26 cellular contexts compared by ENCODE assay signal in the genomic region with DNA sequence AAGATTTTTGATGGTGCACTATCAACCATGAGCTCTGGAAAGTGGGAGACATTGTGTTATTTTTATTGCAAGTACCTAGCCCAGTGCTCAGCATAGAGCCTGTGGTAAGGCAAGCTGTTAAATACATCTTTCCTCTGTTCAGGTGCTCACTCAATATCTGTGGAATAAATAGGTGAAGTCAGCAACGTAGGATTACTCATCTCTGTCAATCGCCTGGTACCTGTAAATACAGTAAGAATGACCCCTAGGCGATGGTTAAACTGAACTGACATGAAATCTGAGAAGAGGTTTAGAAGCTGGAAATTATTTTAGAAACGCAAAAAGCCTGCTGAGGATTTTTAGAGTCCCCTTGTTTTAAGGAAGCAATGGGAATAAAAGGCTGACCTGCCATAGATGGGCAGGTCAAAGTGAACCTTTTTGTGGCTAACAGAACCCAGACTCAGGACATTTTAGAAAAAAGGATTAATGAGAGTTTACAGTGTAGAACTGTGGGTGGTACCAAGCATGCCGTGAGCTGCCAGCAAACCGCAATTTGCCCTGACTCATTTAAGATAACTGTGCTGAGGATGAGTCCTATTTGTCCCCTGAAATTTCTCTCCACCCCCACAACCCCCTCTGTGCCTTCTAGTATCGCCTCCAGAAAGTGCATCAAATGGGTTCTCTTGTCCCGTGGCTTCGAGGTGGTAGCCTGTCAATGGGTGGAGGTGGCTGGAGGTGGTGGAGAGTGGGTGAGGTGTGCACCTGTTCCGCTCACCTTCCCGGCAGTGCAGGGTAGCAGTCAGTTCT.
"Had no signal": no experiment of that assay in that cellular context is flagged by ENCODE, and none has a peak within 500 bp of the region (broad histone marks: within the 10 kb centered on the region; RNA-seq: fewer than 3 reads in every experiment).

No MANE protein-coding gene starts in this region.

- H3K9me3 ChIP-seq: sigmoid colon, transverse colon had no signal

- H3K27me3 ChIP-seq: hepatocyte, neural progenitor cell, sigmoid colon, transverse colon had no signal

- H3K79me2 ChIP-seq: hepatocyte had no signal

- H3K4me1 ChIP-seq: sigmoid colon, transverse colon had no signal

- H3K36me3 ChIP-seq: neural progenitor cell, sigmoid colon, transverse colon had no signal

- H3K4me2 ChIP-seq: hepatocyte, neural progenitor cell, smooth muscle cell had no signal

- DNase-seq: activated CD4-positive, alpha-beta T cell treated with anti-CD3 and anti-CD28 coated beads for 36 hours; activated CD4-positive, alpha-beta T cell treated with anti-CD3 and anti-CD28 coated beads, Interleukin-2, amount 50 U/mL, for 48 hours; activated effector memory CD4-positive, alpha-beta T cell treated with Interleukin-2 at 50 U/mL for 16 hours; activated naive CD4-positive, alpha-beta T cell treated with anti-CD3 and anti-CD28 coated beads for 36 hours; activated naive CD8-positive, alpha-beta T cell treated with anti-CD3 and anti-CD28 coated beads, Interleukin-2, amount 10 ng/mL, durations not matched to agents 7 days and 5 days; activated T-cell treated with anti-CD3 and anti-CD28 coated beads, Interleukin-2, amount 50 U/mL, for 72 hours; amniotic stem cell; cerebellar nuclear complex; foreskin fibroblast; immature natural killer cell; kidney glomerular epithelial cell; left ventricle myocardium superior; mammary epithelial cell; naive thymus-derived CD8-positive, alpha-beta T cell; retina; sigmoid colon; stimulated activated CD4-positive, alpha-beta T cell treated with anti-CD3 and anti-CD28 coated beads, Interleukin-15, amount 100 ng/mL, for 24 hours; T-cell; T-helper 9 cell; transverse colon had no signal

- ATAC-seq: activated CD4-positive, alpha-beta T cell treated with anti-CD3 and anti-CD28 coated beads for 36 hours; activated T-cell treated with anti-CD3 and anti-CD28 coated beads, Interleukin-2, amount 50 U/mL, for 72 hours; left ventricle myocardium superior; naive thymus-derived CD8-positive, alpha-beta T cell; stimulated activated memory B cell treated with anti-CD40 and anti-IgM and Interleukin-4, amounts not matched to agents 10 μg/mL and 1 μg/mL and 100 μg/mL, for 72 hours; T-cell; WTC11 had no signal

- H3K27ac ChIP-seq: coronary artery, hepatocyte, neural progenitor cell, sigmoid colon, transverse colon had no signal

- H3K4me3 ChIP-seq: coronary artery, hepatocyte, neural progenitor cell, sigmoid colon, smooth muscle cell, transverse colon had no signal

- H3K9ac ChIP-seq: neural progenitor cell had no signal

- H2AFZ ChIP-seq: hepatocyte, neural progenitor cell had no signal
